8 cellular contexts compared by ENCODE assay signal in genomic region chr3:140941090-140941433, GRCh38. TPM values are rescaled to one million over a fixed set of nuclear protein-coding genes. Genes with fewer than 3 reads are reported as not detected.
DNase-seq lines count a peak whose midpoint lies in the region; ATAC-seq and TF ChIP-seq lines count a peak whose summit lies in the region.

No MANE protein-coding gene starts in this region.

- WGBS in iPS DF 6.9 (ENCODE audit: insufficient coverage, insufficient read length), result no CpG with 5 or more reads among the region's 5 CpGs
- 48 to 54% (median 50%) methylated on average over 5 of the region's 5 CpGs for WGBS in spleen, 5 donors

- H3K27me3 Mint-ChIP-seq in activated CD8-positive, alpha-beta T cell treated with anti-CD3 and anti-CD28 coated beads, Interleukin-2, amount 10 ng/mL, durations not matched to agents 7 days and 5 days (ENCODE audit: low read depth), result peaks cover 6% of the 10 kb centered on the region

- H3K27ac Mint-ChIP-seq in activated CD8-positive, alpha-beta T cell treated with anti-CD3 and anti-CD28 coated beads, Interleukin-2, amount 10 ng/mL, durations not matched to agents 7 days and 5 days, result peak overlapping the region; percentile 97

- DNase-seq in activated CD8-positive, alpha-beta T cell treated with anti-CD3 and anti-CD28 coated beads, Interleukin-2, amount 10 ng/mL, durations not matched to agents 7 days and 5 days, result no peak
- DNase-seq in iPS DF 6.9 (ENCODE audit: low read depth, low spot score) (no peak), spleen (no peak), sciatic nerve (ENCODE audit: low spot score) (no peak), NCI-H345 (lab: John Stamatoyannopoulos, UW) (no peak), retina (no peak)

- H3K27ac ChIP-seq in HEK293 (ENCODE audit: extremely low read depth, low read depth, low read length) (no peak overlapping the region; the same call in 1 of the 2 replicates), iPS DF 6.9 (ENCODE audit: low read length) (no peak overlapping the region), spleen (peak overlapping the region; percentile 89 to 97 (median 93))

- TF ChIP-seq POLR2A in spleen (IDR thresholded peaks at IDR 0.05), result no peak

- peak overlapping the region; percentile 93 for H3K4me3 Mint-ChIP-seq in activated CD8-positive, alpha-beta T cell treated with anti-CD3 and anti-CD28 coated beads, Interleukin-2, amount 10 ng/mL, durations not matched to agents 7 days and 5 days

- H3K27me3 ChIP-seq in iPS DF 6.9 (ENCODE audit: control insufficient read depth, insufficient read depth, low read length) (no peaks in the 10 kb centered on the region), spleen (replicated peaks in 1 of 7) (no peaks in the 10 kb centered on the region)

- ATAC-seq in activated CD8-positive, alpha-beta T cell treated with anti-CD3 and anti-CD28 coated beads, Interleukin-2, amount 10 ng/mL, durations not matched to agents 7 days and 5 days, result no peak
- no peak for ATAC-seq in sciatic nerve
- no peak for ATAC-seq in GM19463 (IDR thresholded peaks at IDR 0.05; ENCODE audit: unreplicated experiment)

- H3K4me1 Mint-ChIP-seq in activated CD8-positive, alpha-beta T cell treated with anti-CD3 and anti-CD28 coated beads, Interleukin-2, amount 10 ng/mL, durations not matched to agents 7 days and 5 days (ENCODE audit: low read depth), result peaks cover 32% of the 10 kb centered on the region

- no peak for TF ChIP-seq CTCF in HEK293 (tag by site-specific recombination; IDR thresholded peaks at IDR 0.05)
- no peak for TF ChIP-seq CTCF in spleen (IDR thresholded peaks at IDR 0.05 in 8 of 11, conservative IDR thresholded peaks at IDR 0.05 in 3 of 11)

- H3K9me3 Mint-ChIP-seq in activated CD8-positive, alpha-beta T cell treated with anti-CD3 and anti-CD28 coated beads, Interleukin-2, amount 10 ng/mL, durations not matched to agents 7 days and 5 days (ENCODE audit: insufficient read depth), result no peaks in the 10 kb centered on the region

- H3K4me1 ChIP-seq in HEK293 (ENCODE audit: control insufficient read depth, insufficient read depth, low read length), result peaks cover 2% of the 10 kb centered on the region; the same call in 1 of the 2 replicates
- no peaks in the 10 kb centered on the region for H3K4me1 ChIP-seq in iPS DF 6.9 (ENCODE audit: control insufficient read depth, insufficient read depth, low read length)
- H3K4me1 ChIP-seq in spleen, result peaks cover 14 to 41% (median 30%) of the 10 kb centered on the region in 6 donors

- peaks cover 2% of the 10 kb centered on the region for H3K36me3 Mint-ChIP-seq in activated CD8-positive, alpha-beta T cell treated with anti-CD3 and anti-CD28 coated beads, Interleukin-2, amount 10 ng/mL, durations not matched to agents 7 days and 5 days (ENCODE audit: low read depth)

- H3K9me3 ChIP-seq in HEK293 (ENCODE audit: control insufficient read depth, insufficient read depth, low read depth, low read length) (no peaks in the 10 kb centered on the region), iPS DF 6.9 (ENCODE audit: control insufficient read depth, insufficient read depth, low read length) (no peaks in the 10 kb centered on the region), spleen (peaks cover 0 to 8% (median 0%) of the 10 kb centered on the region in 8 donors)

- intact Hi-C loops in spleen (cut with DNase I; ENCODE audit: low total_unique reads), result no loop called here
- intact Hi-C loops in sciatic nerve (cut with DNase I), result no loop called here

- H3K4me3 ChIP-seq in HEK293 (ENCODE audit: low read depth, low read length) (peak overlapping the region; percentile 99), iPS DF 6.9 (ENCODE audit: low read length) (peak overlapping the region; percentile 98; the same call in 1 of the 2 replicates), spleen (peak overlapping the region; percentile 64 to 89 (median 84))

- CTCF ChIA-PET in HEK293 (lab: Yijun Ruan, JAX), result no interaction called here
- CTCF ChIA-PET in activated CD8-positive, alpha-beta T cell treated with anti-CD3 and anti-CD28 coated beads, Interleukin-2, amount 10 ng/mL, durations not matched to agents 7 days and 5 days (lab: Charles Lee), result no interaction called here

- POLR2A ChIA-PET in HEK293 (lab: Yijun Ruan, JAX), result no interaction called here
- POLR2A ChIA-PET in activated CD8-positive, alpha-beta T cell treated with anti-CD3 and anti-CD28 coated beads, Interleukin-2, amount 10 ng/mL, durations not matched to agents 7 days and 5 days (lab: Charles Lee), result no interaction called here

- peaks cover 0 to 5% of the 10 kb centered on the region in 2 experiments; a peak in 1 of 3 replicates for H3K36me3 ChIP-seq in HEK293 (ENCODE audit: control insufficient read depth in 2 of 2, insufficient read depth in 1 of 2, low read length in 2 of 2)
- no peaks in the 10 kb centered on the region for H3K36me3 ChIP-seq in iPS DF 6.9 (ENCODE audit: control insufficient read depth, insufficient read depth, low read length)
- H3K36me3 ChIP-seq in spleen, result no peaks in the 10 kb centered on the region

TF ChIP-seq in HEK293, 187 proteins besides CTCF, POLR2A, EP300 and RAD21:
- 0 out of 2 replicates have a peak, but pooled peaks have one; percentile 10 for TF ChIP-seq ZNF626 (tag by site-specific recombination; IDR thresholded peaks at IDR 0.05)
- no peak for TF ChIP-seq ZNF654 (tag by site-specific recombination; IDR thresholded peaks at IDR 0.05; ENCODE audit: low read depth)
- TF ChIP-seq ZNF146 (tag by site-specific recombination; IDR thresholded peaks at IDR 0.05), result peak; percentile 91
- TF ChIP-seq, protein P1, sequence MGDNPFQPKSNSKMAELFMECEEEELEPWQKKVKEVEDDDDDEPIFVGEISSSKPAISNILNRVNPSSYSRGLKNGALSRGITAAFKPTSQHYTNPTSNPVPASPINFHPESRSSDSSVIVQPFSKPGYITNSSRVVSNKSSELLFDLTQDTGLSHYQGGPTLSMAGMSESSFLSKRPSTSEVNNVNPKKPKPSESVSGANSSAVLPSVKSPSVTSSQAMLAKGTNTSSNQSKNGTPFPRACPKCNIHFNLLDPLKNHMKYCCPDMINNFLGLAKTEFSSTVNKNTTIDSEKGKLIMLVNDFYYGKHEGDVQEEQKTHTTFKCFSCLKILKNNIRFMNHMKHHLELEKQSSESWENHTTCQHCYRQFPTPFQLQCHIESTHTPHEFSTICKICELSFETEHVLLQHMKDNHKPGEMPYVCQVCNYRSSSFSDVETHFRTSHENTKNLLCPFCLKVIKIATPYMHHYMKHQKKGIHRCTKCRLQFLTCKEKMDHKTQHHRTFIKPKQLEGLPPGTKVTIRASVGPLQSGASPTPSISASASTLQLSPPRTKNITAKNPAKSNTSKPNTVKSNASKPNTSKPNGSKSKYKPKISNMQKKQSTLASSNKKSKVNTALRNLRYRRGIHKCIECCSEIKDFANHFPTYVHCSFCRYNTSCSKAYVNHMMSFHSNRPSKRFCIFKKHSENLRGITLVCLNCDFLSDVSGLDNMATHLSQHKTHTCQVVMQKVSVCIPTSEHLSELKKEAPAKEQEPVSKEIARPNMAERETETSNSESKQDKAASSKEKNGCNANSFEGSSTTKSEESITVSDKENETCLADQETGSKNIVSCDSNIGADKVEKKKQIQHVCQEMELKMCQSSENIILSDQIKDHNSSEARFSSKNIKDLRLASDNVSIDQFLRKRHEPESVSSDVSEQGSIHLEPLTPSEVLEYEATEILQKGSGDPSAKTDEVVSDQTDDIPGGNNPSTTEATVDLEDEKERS (tag by site-specific recombination; IDR thresholded peaks at IDR 0.05), result 0 out of 2 replicates have a peak, but pooled peaks have one; percentile 27
- 0 out of 2 replicates have a peak, but pooled peaks have one; percentile 42 for TF ChIP-seq ZNF362 (tag by site-specific recombination; IDR thresholded peaks at IDR 0.05)
- 0 out of 2 replicates have a peak, but pooled peaks have one; percentile 46 for TF ChIP-seq ZNF580 (tag by site-specific recombination; IDR thresholded peaks at IDR 0.05)
- TF ChIP-seq ZNF211 (tag by site-specific recombination; IDR thresholded peaks at IDR 0.05; ENCODE audit: low read depth), result no peak

RNA-seq across cellular contexts. Expression of gene SLC25A36, which starts 0.6 kb away (rescaled TPM):
- total RNA-seq in activated CD8-positive, alpha-beta T cell treated with anti-CD3 and anti-CD28 coated beads, Interleukin-2, amount 10 ng/mL, durations not matched to agents 7 days and 5 days, result 10 to 100 TPM; 39.6 to 46.0 TPM
- total RNA-seq in spleen, result 10 to 100 TPM; 43.9 to 82.5 (median 60.2) TPM
- polyA plus RNA-seq in spleen, result 10 to 100 TPM; 19.1 to 22.5 (median 19.7) TPM
- 96.6 TPM for total RNA-seq in sciatic nerve

Comparison
In these comparisons a context has a peak if more than half of its experiments do, and no peak if none do; other contexts are left out.
1. H3K27ac ChIP-seq: peak in spleen (8 of 8); none in HEK293 (single experiment) and iPS DF 6.9 (single experiment).
2. Peak in every context shown above with its lines, with median percentiles within 50 percentile points of each other: H3K4me3 ChIP-seq.